ENCODE assay signal across 20 cellular contexts in the genomic region with DNA sequence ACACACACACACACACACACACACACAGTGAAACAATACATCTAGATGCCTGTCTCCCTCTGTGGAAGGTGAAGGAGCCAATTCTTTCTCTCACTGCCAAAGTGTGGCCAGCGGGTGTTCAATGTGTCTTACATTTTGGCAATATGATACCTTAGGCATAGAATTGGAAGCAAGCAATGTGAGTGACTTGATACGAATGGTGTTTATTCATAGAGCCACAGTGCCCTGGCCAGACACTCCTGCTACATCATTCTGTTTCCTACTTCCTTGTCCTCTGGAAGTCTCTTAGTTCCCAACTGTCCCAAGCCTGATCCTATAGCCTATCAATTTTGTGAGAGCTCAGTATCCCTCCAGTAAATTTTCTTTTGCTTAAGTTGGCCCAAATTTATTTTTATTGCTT.
DNase-seq lines count a peak whose midpoint lies in the region; ATAC-seq and TF ChIP-seq lines count a peak whose summit lies in the region.
"Had no signal": no experiment of that assay in that cellular context is flagged by ENCODE, and none has a peak within 500 bp of the region (broad histone marks: within the 10 kb centered on the region; RNA-seq: fewer than 3 reads in every experiment).

No MANE protein-coding gene starts in this region.

- intact Hi-C loops in uterus (cut with DNase I; ENCODE audit: low total_unique reads): no loop called here

- H3K56ac ChIP-seq in H9 (ENCODE audit: insufficient read length, low read depth, low read length): no peak overlapping the region

- no peak overlapping the region for H3K14ac ChIP-seq in H9 (ENCODE audit: insufficient read depth, low read length)

- no peaks in the 10 kb centered on the region for H3K23me2 ChIP-seq in H9 (ENCODE audit: insufficient read length, low read depth, low read length, poor library complexity, severe bottlenecking)

- H3K9me3 ChIP-seq in H9 (ENCODE audit: control insufficient read depth, low read depth, low read length) (no peaks in the 10 kb centered on the region), uterus (no peaks in the 10 kb centered on the region)
- H3K9me3 ChIP-seq: BE2C had no signal

- H3K36me3 ChIP-seq in uterus: no peaks in the 10 kb centered on the region
- H3K36me3 ChIP-seq: BE2C had no signal

- DNase-seq in DMS153 (lab: John Stamatoyannopoulos, UW) (peak; percentile 6), DMS153 treated with DMSO at 0.1 percent for 48 hours (lab: John Stamatoyannopoulos, UW; ENCODE audit: unreplicated experiment) (no peak), H9 (no peak), NCI-H69 (lab: John Stamatoyannopoulos, UW) (peak; percentile 62), pons (ENCODE audit: low spot score) (peak; percentile 20), uterus (no peak)
- DNase-seq in stimulated activated naive CD4-positive, alpha-beta T cell (lab: John Stamatoyannopoulos, UW): no peak
- DNase-seq: 8988T; BE2C; CD4-positive, alpha-beta T cell; DMS79 treated with DMSO at 0.1 percent for 48 hours; GOT3; MV-4-11; NCI-H1417; NCI-H187 treated with DMSO at 0.1 percent for 48 hours; NCI-H774 had no signal

- no peak overlapping the region for H3K4ac ChIP-seq in H9 (ENCODE audit: low read depth, low read length)

- peaks cover 23 to 24% of the 10 kb centered on the region in 2 experiments for H3K4me1 Mint-ChIP-seq in H9

- no peak overlapping the region for H4K91ac ChIP-seq in H9 (ENCODE audit: insufficient read length, low read depth, low read length)

- WGBS in H9 (ENCODE audit: extremely low coverage, insufficient read length, low lambda C conversion rate): no CpG with 5 or more reads among the region's 2 CpGs

- no peaks in the 10 kb centered on the region for H3K79me2 ChIP-seq in H9 (ENCODE audit: insufficient read depth, low read length)

- no peak overlapping the region for H2BK12ac ChIP-seq in H9 (ENCODE audit: insufficient read length, low read depth, low read length)

- H3K23ac ChIP-seq in H9 (ENCODE audit: insufficient read length, low read depth, low read length): no peak overlapping the region

- H3K27me3 ChIP-seq in H9 (ENCODE audit: insufficient read depth, low read length) (no peaks in the 10 kb centered on the region), uterus (no peaks in the 10 kb centered on the region)
- H3K27me3 ChIP-seq: BE2C had no signal

- no peak for ATAC-seq in GM18867 (IDR thresholded peaks at IDR 0.05; ENCODE audit: unreplicated experiment)
- ATAC-seq: K562, Panc1 had no signal

- H3K36me3 Mint-ChIP-seq in H9 (ENCODE audit: insufficient read depth in 1 of 3, low read depth in 3 of 3): peaks cover 15 to 21% (median 19%) of the 10 kb centered on the region in 3 experiments

- peaks cover 2% of the 10 kb centered on the region for H3K79me1 ChIP-seq in H9 (ENCODE audit: insufficient read depth, low read depth, low read length, poor library complexity, severe bottlenecking)

- H3K27ac ChIP-seq in H9 (ENCODE audit: insufficient read length, low read depth, low read length) (no peak overlapping the region), uterus (no peak overlapping the region)
- H3K27ac ChIP-seq: SK-N-MC had no signal

- no peak overlapping the region for H4K8ac ChIP-seq in H9 (replicated peaks; ENCODE audit: insufficient read length, low read depth, low read length)

- H3K9ac ChIP-seq in H9 (ENCODE audit: extremely low read depth, insufficient read length, low read length): no peak overlapping the region

- no peak overlapping the region for H3T11ph ChIP-seq in H9 (ENCODE audit: low read length)

- no peak overlapping the region for H3K18ac ChIP-seq in H9 (ENCODE audit: insufficient read length, low read depth, low read length)

- no peak overlapping the region for H2AK5ac ChIP-seq in H9 (ENCODE audit: insufficient read length, low read length)

- no peaks in the 10 kb centered on the region for H4K20me1 ChIP-seq in H9 (ENCODE audit: control insufficient read depth, insufficient read depth, insufficient read length)

- H4K5ac ChIP-seq in H9 (ENCODE audit: insufficient read length, low read depth, low read length): no peak overlapping the region

- TF ChIP-seq CTCF in H9 (conservative IDR thresholded peaks at IDR 0.05): no peak
- no peak for TF ChIP-seq CTCF in uterus (IDR thresholded peaks at IDR 0.05)

- H3K4me2 ChIP-seq in H9 (ENCODE audit: insufficient read depth, insufficient read length, low read length): no peak overlapping the region

- H3K27me3 Mint-ChIP-seq in H9 (ENCODE audit: low read depth): no peaks in the 10 kb centered on the region
- H3K27me3 Mint-ChIP-seq: CD4-positive, alpha-beta T cell had no signal

- no peak overlapping the region for H3K4me3 ChIP-seq in uterus
- H3K4me3 ChIP-seq: K562, SK-N-MC had no signal

- no peak overlapping the region for H2AFZ ChIP-seq in H9 (ENCODE audit: low read length)

- TF ChIP-seq POLR2A in uterus (IDR thresholded peaks at IDR 0.05): no peak

- H2BK120ac ChIP-seq in H9 (ENCODE audit: low read depth, low read length, poor library complexity, severe bottlenecking): no peak overlapping the region

- no peak overlapping the region for H2BK20ac ChIP-seq in H9 (ENCODE audit: low read depth, low read length, poor library complexity, severe bottlenecking)

- peaks cover 10 to 11% of the 10 kb centered on the region in 2 experiments; a peak in 4 of 5 replicates for H3K9me3 Mint-ChIP-seq in H9

- H2BK5ac ChIP-seq in H9 (ENCODE audit: insufficient read length, low read length): no peak overlapping the region

- H3K4me3 Mint-ChIP-seq in H9: no peak overlapping the region
- H3K4me3 Mint-ChIP-seq: CD4-positive, alpha-beta T cell had no signal

- H3K4me1 ChIP-seq in H9 (ENCODE audit: insufficient read depth, low read length) (peaks cover 3% of the 10 kb centered on the region; the same call in 1 of the 2 replicates), uterus (no peaks in the 10 kb centered on the region)
- H3K4me1 ChIP-seq: BE2C had no signal

- H2BK15ac ChIP-seq in H9 (ENCODE audit: low read depth, low read length): no peak overlapping the region

- peak overlapping the region in 2 of 3 experiments; percentile 33 to 38; a peak in 4 of 7 replicates for H3K27ac Mint-ChIP-seq in H9
- H3K27ac Mint-ChIP-seq: CD4-positive, alpha-beta T cell had no signal

Comparison
In these comparisons a context has a peak if more than half of its experiments do, and no peak if none do; other contexts are left out.
1. DNase-seq: peak in DMS153 (single experiment), NCI-H69 (single experiment) and pons (single experiment); none in DMS153 treated with DMSO at 0.1 percent for 48 hours (single experiment), H9 (single experiment), stimulated activated naive CD4-positive, alpha-beta T cell (0 of 6) and uterus (0 of 2).